13 cellular contexts compared by ENCODE assay signal in genomic region chr4:94641702-94642560, GRCh38.
DNase-seq lines count a peak whose midpoint lies in the region; ATAC-seq, FAIRE-seq and TF ChIP-seq lines count a peak whose summit lies in the region.
"Had no signal": no experiment of that assay in that cellular context is flagged by ENCODE, and none has a peak within 500 bp of the region (broad histone marks: within the 10 kb centered on the region; RNA-seq: fewer than 3 reads in every experiment).

No MANE protein-coding gene starts in this region.

- H3K27ac Mint-ChIP-seq in nephron: peak overlapping the region; percentile 74 to 90 (median 77)

- FAIRE-seq in RCC 7860 (lab: Jason Lieb, UNC) (peak; percentile 98), endothelial cell of umbilical vein (lab: Jason Lieb, UNC) (peak; percentile 75)
- FAIRE-seq: GM12892 had no signal

- TF ChIP-seq CTCF in endothelial cell of umbilical vein (IDR thresholded peaks at IDR 0.05; ENCODE audit: extremely low read depth in 1 of 2, insufficient read depth in 1 of 2, low read depth in 1 of 2, low read length in 2 of 2) (no peak), nephron (IDR thresholded peaks at IDR 0.05; ENCODE audit: unreplicated experiment in 3 of 3) (no peak), OCI-LY7 (conservative IDR thresholded peaks at IDR 0.05; ENCODE audit: low read length) (no peak)

- no peak overlapping the region for H3K4me3 Mint-ChIP-seq in nephron

- no peak for ATAC-seq in GM21717 (IDR thresholded peaks at IDR 0.05; ENCODE audit: unreplicated experiment)
- ATAC-seq in HG03520 (IDR thresholded peaks at IDR 0.05; ENCODE audit: unreplicated experiment): no peak
- ATAC-seq: left ventricle myocardium superior had no signal

- H3K27ac ChIP-seq in endothelial cell of umbilical vein (ENCODE audit: insufficient read depth, low read depth, low read length) (peak overlapping the region; percentile 60), OCI-LY7 (ENCODE audit: low read depth, low read length, poor library complexity, severe bottlenecking) (no peak overlapping the region)
- H3K27ac ChIP-seq: transverse colon had no signal

- peak overlapping the region; percentile 28 for H3K9ac ChIP-seq in endothelial cell of umbilical vein (replicated peaks; ENCODE audit: extremely low read depth, insufficient read depth, low read length)

- POLR2A ChIA-PET in endothelial cell of umbilical vein (lab: Charles Lee) (no interaction called here), OCI-LY7 (lab: Charles Lee) (no interaction called here)

- H3K27me3 Mint-ChIP-seq in nephron (ENCODE audit: low read depth): no peaks in the 10 kb centered on the region

- no peak for TF ChIP-seq POLR2A in endothelial cell of umbilical vein (IDR thresholded peaks at IDR 0.05; ENCODE audit: low read depth, low read length)

- no peaks in the 10 kb centered on the region for H3K9me3 Mint-ChIP-seq in nephron

- no peaks in the 10 kb centered on the region for H3K4me1 Mint-ChIP-seq in nephron

- peaks cover 31% of the 10 kb centered on the region for H3K36me3 Mint-ChIP-seq in nephron (ENCODE audit: low read depth)

- H4K20me1 ChIP-seq in endothelial cell of umbilical vein (replicated peaks; ENCODE audit: control insufficient read depth, extremely low read depth, insufficient read depth, low read length): no peaks in the 10 kb centered on the region
- H4K20me1 ChIP-seq in OCI-LY7 (ENCODE audit: insufficient read depth, low read length): no peaks in the 10 kb centered on the region

- H3K27me3 ChIP-seq in endothelial cell of umbilical vein (ENCODE audit: control insufficient read depth in 2 of 2, insufficient read depth in 2 of 2, low read length in 2 of 2): no peaks in the 10 kb centered on the region
- H3K27me3 ChIP-seq: transverse colon had no signal

- BruUV-seq in endothelial cell of umbilical vein (replicated peaks; lab: Mats Ljungman, UMichigan) (no TSS peak), OCI-LY7 (replicated peaks; lab: Mats Ljungman, UMichigan) (no TSS peak)

- H3K4me2 ChIP-seq in endothelial cell of umbilical vein (ENCODE audit: insufficient read depth, low read length) (peak overlapping the region; percentile 57), OCI-LY7 (ENCODE audit: low read length) (no peak overlapping the region)

- H2AFZ ChIP-seq in endothelial cell of umbilical vein (ENCODE audit: low read depth, low read length): no peak overlapping the region
- H2AFZ ChIP-seq in OCI-LY7 (ENCODE audit: low read length): no peak overlapping the region

- peak; percentile 81 for DNase-seq in EH (ENCODE audit: low read depth)
- DNase-seq in RCC 7860 (ENCODE audit: low spot score): peak; percentile 84
- DNase-seq in endothelial cell of umbilical vein (ENCODE audit: low read depth, low spot score): peak; percentile 69
- DNase-seq in activated CD4-positive, alpha-beta T cell treated with anti-CD3 and anti-CD28 coated beads for 1 hour: no peak
- DNase-seq in OCI-LY7 (ENCODE audit: low spot score): no peak
- DNase-seq: left ventricle myocardium superior, NCI-H187 treated with DMSO at 0.1 percent for 48 hours, retina, transverse colon had no signal

- H3K4me3 ChIP-seq in endothelial cell of umbilical vein (replicated peaks in 1 of 3; ENCODE audit: insufficient read depth in 1 of 3, low read depth in 1 of 3, low read length in 3 of 3) (no peak overlapping the region), OCI-LY7 (ENCODE audit: low read depth, low read length, poor library complexity, severe bottlenecking) (no peak overlapping the region)
- H3K4me3 ChIP-seq: transverse colon had no signal

- dilution Hi-C loops in endothelial cell of umbilical vein (cut with MboI; ENCODE audit: extremely low pct_ligation_motif_present, low sequenced_read_pairs): no loop called here

- H3K9me2 ChIP-seq in OCI-LY7 (ENCODE audit: insufficient read depth, low read length): no peaks in the 10 kb centered on the region

- H3K9me3 ChIP-seq in endothelial cell of umbilical vein (replicated peaks; ENCODE audit: control insufficient read depth, insufficient read depth, low read length): no peaks in the 10 kb centered on the region
- H3K9me3 ChIP-seq in OCI-LY7 (ENCODE audit: low read length): no peaks in the 10 kb centered on the region
- H3K9me3 ChIP-seq: transverse colon had no signal

- H3K4me1 ChIP-seq in endothelial cell of umbilical vein (ENCODE audit: control insufficient read depth, extremely low read depth, insufficient read depth, low read length) (peaks cover 30% of the 10 kb centered on the region), OCI-LY7 (ENCODE audit: insufficient read depth, low read length, poor library complexity, severe bottlenecking) (no peaks in the 10 kb centered on the region)
- H3K4me1 ChIP-seq: transverse colon had no signal

- H3K79me2 ChIP-seq in endothelial cell of umbilical vein (ENCODE audit: control insufficient read depth, insufficient read depth, low read length) (peaks cover 12% of the 10 kb centered on the region), OCI-LY7 (ENCODE audit: insufficient read depth, low read depth, low read length) (no peaks in the 10 kb centered on the region)

- intact Hi-C loops in endothelial cell of umbilical vein (cut with micrococcal nuclease) (no loop called here), OCI-LY7 (cut with micrococcal nuclease; ENCODE audit: unreplicated experiment) (no loop called here)

- CTCF ChIA-PET in endothelial cell of umbilical vein (lab: Charles Lee): interaction anchor here (1.4 to 3.0 kb wide), 2 partner anchors 483 to 486 kb away, joined by 3 to 9 read pairs; no protein-coding TSS in a partner anchor
- CTCF ChIA-PET in OCI-LY7 (lab: Charles Lee; ENCODE audit: unreplicated experiment): no interaction called here

- H3K9me1 ChIP-seq in endothelial cell of umbilical vein (replicated peaks; ENCODE audit: control insufficient read depth, extremely low read depth, insufficient read depth, low read length): no peaks in the 10 kb centered on the region

- H3K36me3 ChIP-seq in endothelial cell of umbilical vein (ENCODE audit: control insufficient read depth in 2 of 2, extremely low read depth in 1 of 2, insufficient read depth in 2 of 2, low read length in 2 of 2) (peaks cover 0 to 20% of the 10 kb centered on the region in 2 experiments), OCI-LY7 (ENCODE audit: insufficient read depth, low read length) (no peaks in the 10 kb centered on the region)

TF ChIP-seq in endothelial cell of umbilical vein, 7 proteins besides CTCF, POLR2A, EP300 and RAD21:
- TF ChIP-seq POLR2AphosphoS5 (IDR thresholded peaks at IDR 0.05; ENCODE audit: insufficient read depth, low read depth, low read length): peak; percentile 12
- TF ChIP-seq JUN (IDR thresholded peaks at IDR 0.05; ENCODE audit: borderline replicate concordance, insufficient read depth, insufficient read length, low read depth): peak; percentile 73
- peak; percentile 32 for TF ChIP-seq GATA2 (IDR thresholded peaks at IDR 0.05; ENCODE audit: insufficient read depth, insufficient read length, low read depth, low read length)
- TF ChIP-seq FOS (IDR thresholded peaks at IDR 0.05; ENCODE audit: borderline replicate concordance, insufficient read depth, low read length): peak; percentile 57
- TF ChIP-seq MYC (IDR thresholded peaks at IDR 0.05; ENCODE audit: low read depth, low read length): no peak
TF ChIP-seq in endothelial cell of umbilical vein: peak in this region for 4.

Comparison
In these comparisons a context has a peak if more than half of its experiments do, and no peak if none do; other contexts are left out.
1. DNase-seq: peak in EH (single experiment), RCC 7860 (single experiment) and endothelial cell of umbilical vein (single experiment); none in activated CD4-positive, alpha-beta T cell treated with anti-CD3 and anti-CD28 coated beads for 1 hour (single experiment) and OCI-LY7 (single experiment).